ENCODE assay signal across 1 cellular context in the genomic region with DNA sequence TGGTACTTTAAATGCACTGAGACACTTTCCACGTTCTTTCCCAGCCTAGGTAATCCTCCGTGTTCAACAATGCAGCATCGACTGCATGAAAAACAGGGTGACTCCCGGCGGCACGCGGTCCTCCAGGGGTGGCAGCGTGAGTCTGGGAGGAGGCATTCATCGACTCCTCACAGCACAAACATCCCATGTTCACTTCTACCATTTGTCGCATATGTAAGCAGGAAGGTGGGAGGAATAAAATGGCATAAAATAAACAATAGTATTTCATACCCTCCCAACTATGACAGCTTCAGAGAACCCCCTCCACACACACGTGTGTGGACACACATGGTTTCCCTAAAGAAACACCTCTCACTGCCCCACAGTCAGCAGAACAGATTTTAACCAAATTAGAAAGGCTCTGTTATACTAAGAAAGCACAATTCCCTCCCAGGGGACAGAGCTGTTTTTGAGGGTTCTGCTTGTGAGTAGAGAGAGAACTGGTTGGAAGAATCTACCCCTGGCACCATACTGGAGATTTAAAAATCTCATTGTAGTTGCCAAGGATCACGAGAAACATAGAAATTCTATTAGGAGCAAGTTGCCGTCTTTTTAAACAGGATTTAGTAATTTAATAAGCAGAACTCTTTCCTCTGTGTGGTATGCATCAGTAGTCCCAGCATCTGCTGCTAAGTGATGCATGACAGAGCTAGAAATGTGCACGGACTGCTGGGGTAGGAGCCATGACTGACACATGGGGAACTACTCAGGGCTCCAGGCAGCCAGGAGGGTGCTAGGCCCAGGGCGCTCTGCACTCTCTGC.
TF ChIP-seq lines count a peak whose summit lies in the region.

No MANE protein-coding gene starts in this region.

TF ChIP-seq in IMR-90, 13 proteins besides CTCF, POLR2A, EP300 and RAD21:
- TF ChIP-seq NFE2L2 (IDR thresholded peaks at IDR 0.05; ENCODE audit: low read depth, low read length) = no peak
- no peak for TF ChIP-seq FOS (IDR thresholded peaks at IDR 0.05; ENCODE audit: low read depth, low read length)
- TF ChIP-seq RFX5 (IDR thresholded peaks at IDR 0.05; ENCODE audit: low read depth, low read length) = no peak
- no peak for TF ChIP-seq MAFK (IDR thresholded peaks at IDR 0.05; ENCODE audit: low read depth, low read length)
- no peak for TF ChIP-seq RCOR1 (IDR thresholded peaks at IDR 0.05; ENCODE audit: insufficient replicate concordance, low read length)
- TF ChIP-seq, protein P1, sequence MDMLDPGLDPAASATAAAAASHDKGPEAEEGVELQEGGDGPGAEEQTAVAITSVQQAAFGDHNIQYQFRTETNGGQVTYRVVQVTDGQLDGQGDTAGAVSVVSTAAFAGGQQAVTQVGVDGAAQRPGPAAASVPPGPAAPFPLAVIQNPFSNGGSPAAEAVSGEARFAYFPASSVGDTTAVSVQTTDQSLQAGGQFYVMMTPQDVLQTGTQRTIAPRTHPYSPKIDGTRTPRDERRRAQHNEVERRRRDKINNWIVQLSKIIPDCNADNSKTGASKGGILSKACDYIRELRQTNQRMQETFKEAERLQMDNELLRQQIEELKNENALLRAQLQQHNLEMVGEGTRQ (IDR thresholded peaks at IDR 0.05; ENCODE audit: low read depth, low read length) = no peak
- TF ChIP-seq, protein P2, sequence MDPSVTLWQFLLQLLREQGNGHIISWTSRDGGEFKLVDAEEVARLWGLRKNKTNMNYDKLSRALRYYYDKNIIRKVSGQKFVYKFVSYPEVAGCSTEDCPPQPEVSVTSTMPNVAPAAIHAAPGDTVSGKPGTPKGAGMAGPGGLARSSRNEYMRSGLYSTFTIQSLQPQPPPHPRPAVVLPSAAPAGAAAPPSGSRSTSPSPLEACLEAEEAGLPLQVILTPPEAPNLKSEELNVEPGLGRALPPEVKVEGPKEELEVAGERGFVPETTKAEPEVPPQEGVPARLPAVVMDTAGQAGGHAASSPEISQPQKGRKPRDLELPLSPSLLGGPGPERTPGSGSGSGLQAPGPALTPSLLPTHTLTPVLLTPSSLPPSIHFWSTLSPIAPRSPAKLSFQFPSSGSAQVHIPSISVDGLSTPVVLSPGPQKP (IDR thresholded peaks at IDR 0.05; ENCODE audit: borderline replicate concordance, low read depth, low read length) = no peak
TF ChIP-seq in IMR-90: peak in this region for 0.
